Comparison of ENCODE assay signal across 10 cellular contexts in genomic region chr3:188049890-188050530, GRCh38.
DNase-seq lines count a peak whose midpoint lies in the region; TF ChIP-seq lines count a peak whose summit lies in the region.
"Had no signal": no experiment of that assay in that cellular context is flagged by ENCODE, and none has a peak within 500 bp of the region (broad histone marks: within the 10 kb centered on the region; RNA-seq: fewer than 3 reads in every experiment).

No MANE protein-coding gene starts in this region.

- POLR2A ChIA-PET in SK-N-SH (lab: Yijun Ruan, JAX): no interaction called here

- peaks cover 3% of the 10 kb centered on the region for H3F3A ChIP-seq in SK-N-SH (replicated peaks; ENCODE audit: insufficient read depth)

- CTCF ChIA-PET in SK-N-SH (lab: Yijun Ruan, JAX): no interaction called here

- H3K79me2 ChIP-seq in SK-N-SH (ENCODE audit: insufficient read depth): no peaks in the 10 kb centered on the region

- H3K36me3 ChIP-seq in SK-N-SH (replicated peaks in 1 of 2; ENCODE audit: control insufficient read depth in 1 of 2, insufficient read depth in 2 of 2, low read length in 1 of 2): no peaks in the 10 kb centered on the region
- H3K36me3 ChIP-seq: brain microvascular endothelial cell, MG63 had no signal

- 91% methylated on average over 6 of the region's 9 CpGs for WGBS in SK-N-SH (ENCODE audit: low lambda C conversion rate)

- H4K20me1 ChIP-seq in SK-N-SH (ENCODE audit: insufficient read depth): no peaks in the 10 kb centered on the region

- peaks cover 25% of the 10 kb centered on the region for H3K4me1 Mint-ChIP-seq in type B pancreatic cell (ENCODE audit: unreplicated experiment)

- H3K9me3 Mint-ChIP-seq in type B pancreatic cell: no peaks in the 10 kb centered on the region

- DNase-seq in MV-4-11 (lab: John Stamatoyannopoulos, UW): peak; percentile 17
- DNase-seq in activated CD4-positive, alpha-beta T cell treated with anti-CD3 and anti-CD28 coated beads for 48 hours: peak; percentile 35
- no peak for DNase-seq in coronary artery (ENCODE audit: low spot score)
- DNase-seq in stimulated activated naive CD4-positive, alpha-beta T cell treated with Interleukin-2 at 50 U/mL for 16 hours (lab: John Stamatoyannopoulos, UW): peak; percentile 23
- DNase-seq in NCI-H1436 (lab: John Stamatoyannopoulos, UW): no peak
- DNase-seq in SK-N-SH: no peak
- DNase-seq in type B pancreatic cell (ENCODE audit: extremely low spot score, unreplicated experiment): no peak
- DNase-seq: brain microvascular endothelial cell, MG63, psoas muscle had no signal

- H3K4me3 ChIP-seq in coronary artery (no peak overlapping the region), SK-N-SH (ENCODE audit: low read depth in 2 of 2, low read length in 1 of 2) (no peak overlapping the region)
- H3K4me3 ChIP-seq: MG63, psoas muscle had no signal

- peaks cover 0 to 25% of the 10 kb centered on the region in 2 experiments; a peak in 2 of 4 replicates for H3K4me1 ChIP-seq in SK-N-SH (ENCODE audit: control insufficient read depth in 1 of 2, insufficient read depth in 2 of 2, low read depth in 1 of 2, low read length in 1 of 2)

- no peak for TF ChIP-seq RAD21 in SK-N-SH (IDR thresholded peaks at IDR 0.05; ENCODE audit: low read length)

- TF ChIP-seq EP300 in SK-N-SH (IDR thresholded peaks at IDR 0.05; ENCODE audit: borderline replicate concordance in 1 of 2, low read depth in 1 of 2, low read length in 1 of 2): no peak

- peak overlapping the region; percentile 35 to 90 for H3K27ac ChIP-seq in coronary artery
- no peak overlapping the region for H3K27ac ChIP-seq in SK-N-SH (ENCODE audit: low read depth in 2 of 2, low read length in 1 of 2)
- H3K27ac ChIP-seq: brain microvascular endothelial cell had no signal

- H3K9me2 ChIP-seq in SK-N-SH: no peaks in the 10 kb centered on the region

- H3K36me3 Mint-ChIP-seq in type B pancreatic cell: no peaks in the 10 kb centered on the region

- no peaks in the 10 kb centered on the region for H3K27me3 Mint-ChIP-seq in type B pancreatic cell

- no peak overlapping the region for H3K4me2 ChIP-seq in SK-N-SH

- H3K27ac Mint-ChIP-seq in type B pancreatic cell: no peak overlapping the region

- H2AFZ ChIP-seq in SK-N-SH (ENCODE audit: low read depth): no peak overlapping the region

- H3K9me3 ChIP-seq in SK-N-SH: no peaks in the 10 kb centered on the region
- H3K9me3 ChIP-seq: MG63, psoas muscle had no signal

- no peak for TF ChIP-seq CTCF in coronary artery (IDR thresholded peaks at IDR 0.05)
- no peak for TF ChIP-seq CTCF in SK-N-SH (IDR thresholded peaks at IDR 0.05)
- TF ChIP-seq CTCF in type B pancreatic cell (conservative IDR thresholded peaks at IDR 0.05): no peak

- no peak overlapping the region for H3K9ac ChIP-seq in SK-N-SH

- H3K27me3 ChIP-seq in SK-N-SH (ENCODE audit: insufficient read depth): no peaks in the 10 kb centered on the region
- H3K27me3 ChIP-seq: brain microvascular endothelial cell, MG63 had no signal

- no peak overlapping the region for H3K4me3 Mint-ChIP-seq in type B pancreatic cell

TF ChIP-seq in SK-N-SH, 30 proteins besides CTCF, POLR2A, EP300 and RAD21:
- no peak for TF ChIP-seq MAX (IDR thresholded peaks at IDR 0.05; ENCODE audit: low read depth)
- no peak for TF ChIP-seq IRF3 (IDR thresholded peaks at IDR 0.05; ENCODE audit: low read depth, low read length)
- no peak for TF ChIP-seq ELF1 (IDR thresholded peaks at IDR 0.05)
- no peak for TF ChIP-seq TAF1 (IDR thresholded peaks at IDR 0.05; ENCODE audit: borderline replicate concordance, low read depth, low read length)
- TF ChIP-seq CHD2 (IDR thresholded peaks at IDR 0.05; ENCODE audit: low read length, partially characterized antibody): no peak
- TF ChIP-seq RFX5 (IDR thresholded peaks at IDR 0.05; ENCODE audit: low read length): no peak
- TF ChIP-seq POLR2AphosphoS5 (IDR thresholded peaks at IDR 0.05; ENCODE audit: low read depth, low read length): no peak
- TF ChIP-seq USF1 (IDR thresholded peaks at IDR 0.05; ENCODE audit: borderline replicate concordance, low read depth): no peak
- no peak for TF ChIP-seq FOXM1 (IDR thresholded peaks at IDR 0.05; ENCODE audit: low read depth)

Comparison
In these comparisons a context has a peak if more than half of its experiments do, and no peak if none do; other contexts are left out.
1. DNase-seq: peak in MV-4-11 (single experiment), activated CD4-positive, alpha-beta T cell treated with anti-CD3 and anti-CD28 coated beads for 48 hours (single experiment) and stimulated activated naive CD4-positive, alpha-beta T cell treated with Interleukin-2 at 50 U/mL for 16 hours (single experiment); none in coronary artery (single experiment), NCI-H1436 (single experiment), SK-N-SH (single experiment) and type B pancreatic cell (single experiment).
2. H3K27ac ChIP-seq: peak in coronary artery (2 of 2); none in SK-N-SH (0 of 2).